13 cellular contexts compared by ENCODE assay signal in the genomic region with DNA sequence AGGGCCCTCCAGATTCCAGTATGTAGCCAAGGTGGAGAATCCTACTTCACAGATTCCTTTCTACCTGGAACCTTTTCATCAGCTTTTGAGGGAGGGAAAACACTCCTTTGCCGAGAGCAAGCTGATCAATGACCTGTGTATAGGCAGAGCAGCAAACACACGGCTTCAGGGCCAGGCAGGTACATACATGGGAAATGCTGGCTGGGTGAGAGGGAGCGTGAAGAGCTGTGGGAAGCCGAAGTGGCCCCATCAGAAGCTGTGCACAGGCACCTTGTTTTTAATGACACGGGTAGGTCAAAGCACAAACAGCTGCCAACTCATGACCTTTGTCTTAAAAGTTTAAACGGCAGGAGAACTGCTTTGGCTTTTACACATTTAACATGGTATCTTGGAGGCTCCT. TPM values are rescaled to one million over a fixed set of nuclear protein-coding genes. Genes with fewer than 3 reads are reported as not detected.
DNase-seq lines count a peak whose midpoint lies in the region; ATAC-seq lines count a peak whose summit lies in the region.
"Had no signal": no experiment of that assay in that cellular context is flagged by ENCODE, and none has a peak within 500 bp of the region (broad histone marks: within the 10 kb centered on the region; RNA-seq: fewer than 3 reads in every experiment).

No MANE protein-coding gene starts in this region.

- H3K4me3 Mint-ChIP-seq in stimulated activated naive CD8-positive, alpha-beta T cell treated with anti-CD3 and anti-CD28 coated beads, Interleukin-15, Interleukin-2, amounts not matched to agents 100 ng/mL and 50 ng/mL, for 24 hours, result peak overlapping the region; percentile 99
- H3K4me3 Mint-ChIP-seq in activated CD4-positive, alpha-beta memory T cell treated with anti-CD3 and anti-CD28 coated beads for 36 hours, result peak overlapping the region; percentile 99

- peak overlapping the region in 1 of 2 donors; percentile 86 for H3K27ac ChIP-seq in mucosa of rectum (ENCODE audit: low read depth in 2 of 2, low read length in 2 of 2)

- peak overlapping the region; percentile 11 to 70 for H3K4me3 ChIP-seq in mucosa of rectum (ENCODE audit: low read length in 2 of 2)
- H3K4me3 ChIP-seq: K562 had no signal

- H3K36me3 ChIP-seq in mucosa of rectum (ENCODE audit: control insufficient read depth in 2 of 2, insufficient read depth in 2 of 2, low read length in 2 of 2), result peaks cover 3 to 13% of the 10 kb centered on the region in 2 donors

- H3K4me1 ChIP-seq in mucosa of rectum (ENCODE audit: control insufficient read depth in 2 of 2, insufficient read depth in 2 of 2, low read length in 2 of 2), result peaks cover 15 to 28% of the 10 kb centered on the region in 2 donors

- CTCF ChIA-PET in activated CD4-positive, alpha-beta memory T cell treated with anti-CD3 and anti-CD28 coated beads for 36 hours (lab: Charles Lee), result interaction anchor here (0.8 to 4.6 kb wide), 4 partner anchors 23 to 102 kb away, joined by 3 to 37 read pairs (median 19); no protein-coding TSS in a partner anchor

- H3K27me3 ChIP-seq in mucosa of rectum (ENCODE audit: control insufficient read depth in 2 of 2, insufficient read depth in 2 of 2, low read length in 2 of 2), result no peaks in the 10 kb centered on the region

- H3K9ac ChIP-seq in mucosa of rectum (ENCODE audit: low read depth in 1 of 2, low read length in 2 of 2), result peak overlapping the region; percentile 1 to 63

- intact Hi-C loops in activated CD4-positive, alpha-beta memory T cell treated with anti-CD3 and anti-CD28 coated beads for 36 hours (cut with micrococcal nuclease), result loop anchor here (10.0 kb wide), 3 partner anchors 494 to 1324 kb away; partner anchors contain the start of genes BCL2A1 and FAH

- peak overlapping the region; percentile 98 for H3K27ac Mint-ChIP-seq in stimulated activated naive CD8-positive, alpha-beta T cell treated with anti-CD3 and anti-CD28 coated beads, Interleukin-15, Interleukin-2, amounts not matched to agents 100 ng/mL and 50 ng/mL, for 24 hours
- peak overlapping the region; percentile 99 for H3K27ac Mint-ChIP-seq in activated CD4-positive, alpha-beta memory T cell treated with anti-CD3 and anti-CD28 coated beads for 36 hours

- H3K9me3 Mint-ChIP-seq in stimulated activated naive CD8-positive, alpha-beta T cell treated with anti-CD3 and anti-CD28 coated beads, Interleukin-15, Interleukin-2, amounts not matched to agents 100 ng/mL and 50 ng/mL, for 24 hours, result no peaks in the 10 kb centered on the region
- H3K9me3 Mint-ChIP-seq in activated CD4-positive, alpha-beta memory T cell treated with anti-CD3 and anti-CD28 coated beads for 36 hours, result no peaks in the 10 kb centered on the region

- POLR2A ChIA-PET in activated CD4-positive, alpha-beta memory T cell treated with anti-CD3 and anti-CD28 coated beads for 36 hours (lab: Charles Lee), result interaction anchor here (0.7 to 4.8 kb wide), 4 partner anchors 10 to 298 kb away, joined by 3 to 20 read pairs (median 5); partner anchors contain the start of genes STARD5 and TLNRD1

- no peak for ATAC-seq in stimulated activated naive CD8-positive, alpha-beta T cell treated with anti-CD3 and anti-CD28 coated beads, Interleukin-15, Interleukin-2, amounts not matched to agents 100 U/mL and 50 U/mL, for 24 hours
- ATAC-seq in GM21825 (IDR thresholded peaks at IDR 0.05; ENCODE audit: unreplicated experiment), result no peak
- no peak for ATAC-seq in HG02970 (IDR thresholded peaks at IDR 0.05; ENCODE audit: low FRiP score, unreplicated experiment)
- ATAC-seq: K562 had no signal

- H3K27me3 Mint-ChIP-seq in stimulated activated naive CD8-positive, alpha-beta T cell treated with anti-CD3 and anti-CD28 coated beads, Interleukin-15, Interleukin-2, amounts not matched to agents 100 ng/mL and 50 ng/mL, for 24 hours, result no peaks in the 10 kb centered on the region
- no peaks in the 10 kb centered on the region for H3K27me3 Mint-ChIP-seq in activated CD4-positive, alpha-beta memory T cell treated with anti-CD3 and anti-CD28 coated beads for 36 hours

- peaks cover 57% of the 10 kb centered on the region for H3K36me3 Mint-ChIP-seq in stimulated activated naive CD8-positive, alpha-beta T cell treated with anti-CD3 and anti-CD28 coated beads, Interleukin-15, Interleukin-2, amounts not matched to agents 100 ng/mL and 50 ng/mL, for 24 hours (ENCODE audit: low read depth)
- H3K36me3 Mint-ChIP-seq in activated CD4-positive, alpha-beta memory T cell treated with anti-CD3 and anti-CD28 coated beads for 36 hours, result peaks cover 48% of the 10 kb centered on the region

- no peaks in the 10 kb centered on the region for H3K9me3 ChIP-seq in mucosa of rectum (ENCODE audit: control insufficient read depth in 2 of 2, low read length in 2 of 2)

- H3K4me1 Mint-ChIP-seq in stimulated activated naive CD8-positive, alpha-beta T cell treated with anti-CD3 and anti-CD28 coated beads, Interleukin-15, Interleukin-2, amounts not matched to agents 100 ng/mL and 50 ng/mL, for 24 hours (ENCODE audit: low read depth), result peaks cover 92% of the 10 kb centered on the region
- peaks cover 82% of the 10 kb centered on the region for H3K4me1 Mint-ChIP-seq in activated CD4-positive, alpha-beta memory T cell treated with anti-CD3 and anti-CD28 coated beads for 36 hours (ENCODE audit: low read depth)

- DNase-seq in stimulated activated naive CD8-positive, alpha-beta T cell treated with anti-CD3 and anti-CD28 coated beads, Interleukin-15, Interleukin-2, amounts not matched to agents 100 U/mL and 50 U/mL, for 24 hours, result no peak
- no peak for DNase-seq in activated CD4-positive, alpha-beta memory T cell treated with anti-CD3 and anti-CD28 coated beads for 36 hours
- DNase-seq in HUDEP-2 (lab: John Stamatoyannopoulos, UW; ENCODE audit: unreplicated experiment in 76 of 76), result no peak
- no peak for DNase-seq in AML-193 (lab: John Stamatoyannopoulos, UW)
- DNase-seq: activated CD8-positive, alpha-beta memory T cell treated with anti-CD3 and anti-CD28 coated beads, Interleukin-2, amount 50 U/mL, for 48 hours; erythroblast; H7; mesenchymal stem cell had no signal

RNA-seq across cellular contexts. Expression of gene STARD5, which starts 25.3 kb away (rescaled TPM):
- total RNA-seq in activated CD4-positive, alpha-beta memory T cell treated with anti-CD3 and anti-CD28 coated beads for 36 hours, result 1 to 10 TPM; 7.3 to 9.1 TPM
